8 cellular contexts compared by ENCODE assay signal in genomic region chr5:112738180-112738560, GRCh38. TPM values are rescaled to one million over a fixed set of nuclear protein-coding genes. Genes with fewer than 3 reads are reported as not detected.
DNase-seq lines count a peak whose midpoint lies in the region; ATAC-seq, FAIRE-seq and TF ChIP-seq lines count a peak whose summit lies in the region.

No MANE protein-coding gene starts in this region.

- DNase-seq in EH (ENCODE audit: low read depth): peak; percentile 9
- peak; percentile 72 for DNase-seq in NCI-H146 treated with DMSO at 0.1 percent for 48 hours (lab: John Stamatoyannopoulos, UW; ENCODE audit: unreplicated experiment)
- DNase-seq in MCF 10A (ENCODE audit: unreplicated experiment): no peak
- DNase-seq in kidney: no peak
- no peak for DNase-seq in stomach
- no peak for DNase-seq in NCI-H1105 (lab: John Stamatoyannopoulos, UW)

- TF ChIP-seq EP300 in stomach (IDR thresholded peaks at IDR 0.05): no peak

- TF ChIP-seq POLR2A in stomach (IDR thresholded peaks at IDR 0.05): no peak

- H3K4me3 Mint-ChIP-seq in MCF 10A (ENCODE audit: unreplicated experiment): peak overlapping the region; percentile 92

- H3K27ac Mint-ChIP-seq in MCF 10A (ENCODE audit: low read depth, unreplicated experiment): peak overlapping the region; percentile 92

- no peaks in the 10 kb centered on the region for H3K36me3 ChIP-seq in kidney (ENCODE audit: control insufficient read depth in 1 of 2, insufficient read depth in 2 of 2, low read length in 2 of 2)
- H3K36me3 ChIP-seq in stomach: no peaks in the 10 kb centered on the region

- CTCF ChIA-PET in MCF 10A (lab: Yijun Ruan, JAX): interaction anchor here (0.6 to 6.2 kb wide), 4 partner anchors 20 to 186 kb away, joined by 3 to 38 read pairs (median 4); no protein-coding TSS in a partner anchor

- no peak for FAIRE-seq in kidney (lab: Jason Lieb, UNC)

- H3K36me3 Mint-ChIP-seq in MCF 10A (ENCODE audit: insufficient read depth, unreplicated experiment): no peaks in the 10 kb centered on the region

- H3K4me1 Mint-ChIP-seq in MCF 10A (ENCODE audit: insufficient read depth, unreplicated experiment): peaks cover 6% of the 10 kb centered on the region

- 43 to 74% (median 62%) methylated on average over 5 of the region's 5 CpGs for WGBS in stomach, 5 donors

- H3K9me3 Mint-ChIP-seq in MCF 10A (ENCODE audit: unreplicated experiment): no peaks in the 10 kb centered on the region

- peak overlapping the region; percentile 89 to 93 for H3K4me3 ChIP-seq in kidney (ENCODE audit: low read length in 2 of 2)
- H3K4me3 ChIP-seq in stomach: peak overlapping the region; percentile 49 to 64 (median 56)

- peak; percentile 27 for ATAC-seq in GM21723 (IDR thresholded peaks at IDR 0.05; ENCODE audit: unreplicated experiment)
- ATAC-seq in GM18867 (IDR thresholded peaks at IDR 0.05; ENCODE audit: unreplicated experiment): no peak

- H3K9ac ChIP-seq in kidney (ENCODE audit: low read length in 2 of 2): peak overlapping the region in 1 of 2 donors; percentile 75

- H3K9me3 ChIP-seq in kidney (ENCODE audit: control insufficient read depth in 1 of 2, low read length in 2 of 2) (no peaks in the 10 kb centered on the region), stomach (no peaks in the 10 kb centered on the region)

- no peaks in the 10 kb centered on the region for H3K27me3 ChIP-seq in stomach

- peak overlapping the region in 1 of 2 donors; percentile 57 for H3K27ac ChIP-seq in kidney (ENCODE audit: low read depth in 2 of 2, low read length in 2 of 2)
- peak overlapping the region in 4 of 5 donors; percentile 44 to 79 (median 61) for H3K27ac ChIP-seq in stomach

- H3K4me1 ChIP-seq in kidney (ENCODE audit: control insufficient read depth in 1 of 2, insufficient read depth in 1 of 2, low read depth in 1 of 2, low read length in 2 of 2): peaks cover 2 to 9% of the 10 kb centered on the region in 2 donors
- H3K4me1 ChIP-seq in stomach: peaks cover 0 to 49% (median 22%) of the 10 kb centered on the region in 4 donors

- no peaks in the 10 kb centered on the region for H3K27me3 Mint-ChIP-seq in MCF 10A (ENCODE audit: insufficient read depth, unreplicated experiment)

- POLR2A ChIA-PET in MCF 10A (lab: Yijun Ruan, JAX): interaction anchor here (0.7 to 4.7 kb wide), 9 partner anchors 9 to 318 kb away, joined by 3 to 44 read pairs (median 6); partner anchors contain the start of gene SRP19

- TF ChIP-seq CTCF in MCF 10A (IDR thresholded peaks at IDR 0.05; ENCODE audit: unreplicated experiment) (no peak), kidney (IDR thresholded peaks at IDR 0.05; ENCODE audit: borderline replicate concordance, extremely low read depth, insufficient read depth) (no peak), stomach (IDR thresholded peaks at IDR 0.05) (no peak)

- TSS peak; percentile 64 for BruUV-seq in MCF 10A (replicated peaks; lab: Mats Ljungman, UMichigan)

- intact Hi-C loops in MCF 10A (cut with micrococcal nuclease): loop anchor here (5.0 kb wide), 1 partner anchor 46 kb away; no protein-coding TSS in a partner anchor
- intact Hi-C loops in kidney (cut with DNase I): no loop called here
- intact Hi-C loops in stomach (cut with DNase I; ENCODE audit: low total_unique reads): no loop called here

RNA-seq across cellular contexts. Expression of gene APC, which starts 0.5 kb away (rescaled TPM):
- total RNA-seq in MCF 10A (2022): 24.9 and 31.8 TPM in 2 replicates
- 44.9 TPM for total RNA-seq in kidney
- polyA plus RNA-seq in kidney (ENCODE audit: insufficient read depth, low read depth, low replicate concordance): 2.7 TPM
- 100 to 1,000 TPM in 1 of 5 donors, 10 to 100 TPM in 4; 20.0 to 175 (median 54.8) TPM for total RNA-seq in stomach
- 1 to 10 TPM; 2.0 to 3.2 (median 2.4) TPM for polyA plus RNA-seq in stomach

Comparison
In these comparisons a context has a peak if more than half of its experiments do, and no peak if none do; other contexts are left out.
1. DNase-seq: peak in EH (single experiment) and NCI-H146 treated with DMSO at 0.1 percent for 48 hours (single experiment); none in MCF 10A (single experiment), kidney (single experiment), stomach (single experiment) and NCI-H1105 (single experiment).